In genomic region chr6:96157018-96157565, GRCh38 we compare ENCODE assay signal across 8 cellular contexts.
DNase-seq lines count a peak whose midpoint lies in the region; ATAC-seq and TF ChIP-seq lines count a peak whose summit lies in the region.

No MANE protein-coding gene starts in this region.

- H3K4me3 ChIP-seq in psoas muscle (no peak overlapping the region), thyroid gland (replicated peaks in 1 of 3) (no peak overlapping the region)

- TF ChIP-seq CTCF in progenitor cell of endocrine pancreas (IDR thresholded peaks at IDR 0.05; ENCODE audit: unreplicated experiment) (no peak), psoas muscle (IDR thresholded peaks at IDR 0.05) (no peak), thyroid gland (IDR thresholded peaks at IDR 0.05) (no peak)

- no peak overlapping the region for H3K27ac ChIP-seq in psoas muscle
- H3K27ac ChIP-seq in thyroid gland, result no peak overlapping the region

- H3K9me3 ChIP-seq in psoas muscle, result no peaks in the 10 kb centered on the region
- H3K9me3 ChIP-seq in thyroid gland, result no peaks in the 10 kb centered on the region

- TF ChIP-seq POLR2A in thyroid gland (IDR thresholded peaks at IDR 0.05), result no peak

- peak; percentile 22 for DNase-seq in kidney glomerular epithelial cell (lab: John Stamatoyannopoulos, UW)
- DNase-seq in progenitor cell of endocrine pancreas (ENCODE audit: low spot score, unreplicated experiment), result no peak
- no peak for DNase-seq in psoas muscle
- DNase-seq in stimulated activated CD4-positive, alpha-beta T cell treated with anti-CD3 and anti-CD28 coated beads, Interleukin-12 subunit alpha, Interleukin-12 subunit beta, amount 100 ng/mL, for 4 hours, result no peak
- no peak for DNase-seq in thyroid gland

- H3K4me1 ChIP-seq in psoas muscle (no peaks in the 10 kb centered on the region), thyroid gland (no peaks in the 10 kb centered on the region)

- intact Hi-C loops in psoas muscle (cut with DNase I), result no loop called here
- intact Hi-C loops in thyroid gland (cut with DNase I), result no loop called here

- peaks cover 8% of the 10 kb centered on the region for H3K4me1 Mint-ChIP-seq in progenitor cell of endocrine pancreas (ENCODE audit: low read depth)

- no peaks in the 10 kb centered on the region for H3K27me3 Mint-ChIP-seq in progenitor cell of endocrine pancreas

- no peak overlapping the region for H3K27ac Mint-ChIP-seq in progenitor cell of endocrine pancreas

- ATAC-seq in GM18909 (IDR thresholded peaks at IDR 0.05; ENCODE audit: poor library complexity, unreplicated experiment) (peak; percentile 94), GM21737 (IDR thresholded peaks at IDR 0.05; ENCODE audit: unreplicated experiment) (peak; percentile 77), HG03571 (IDR thresholded peaks at IDR 0.05; ENCODE audit: unreplicated experiment) (peak; percentile 86), psoas muscle (no peak)

- H3K36me3 ChIP-seq in psoas muscle (ENCODE audit: insufficient read depth in 1 of 2, low read depth in 1 of 2) (no peaks in the 10 kb centered on the region), thyroid gland (no peaks in the 10 kb centered on the region)

- WGBS in psoas muscle, 3 donors, result 17 to 35% (median 30%) methylated on average over 3 of the region's 3 CpGs
- WGBS in thyroid gland, 2 donors, result 56 to 66% methylated on average over 3 of the region's 3 CpGs

- no peaks in the 10 kb centered on the region for H3K36me3 Mint-ChIP-seq in progenitor cell of endocrine pancreas (ENCODE audit: insufficient read depth)

- no peaks in the 10 kb centered on the region for H3K9me3 Mint-ChIP-seq in progenitor cell of endocrine pancreas (ENCODE audit: low read depth)

- H3K27me3 ChIP-seq in psoas muscle (ENCODE audit: insufficient read depth in 3 of 3, low read length in 2 of 3), result no peaks in the 10 kb centered on the region
- H3K27me3 ChIP-seq in thyroid gland, result no peaks in the 10 kb centered on the region

- H3K4me3 Mint-ChIP-seq in progenitor cell of endocrine pancreas (ENCODE audit: low read depth), result no peak overlapping the region

Comparison
In these comparisons a context has a peak if more than half of its experiments do, and no peak if none do; other contexts are left out.
1. ATAC-seq: peak in GM18909 (single experiment), GM21737 (single experiment) and HG03571 (single experiment); none in psoas muscle (0 of 4).